Comparison of ENCODE assay signal across 8 cellular contexts in the genomic region with DNA sequence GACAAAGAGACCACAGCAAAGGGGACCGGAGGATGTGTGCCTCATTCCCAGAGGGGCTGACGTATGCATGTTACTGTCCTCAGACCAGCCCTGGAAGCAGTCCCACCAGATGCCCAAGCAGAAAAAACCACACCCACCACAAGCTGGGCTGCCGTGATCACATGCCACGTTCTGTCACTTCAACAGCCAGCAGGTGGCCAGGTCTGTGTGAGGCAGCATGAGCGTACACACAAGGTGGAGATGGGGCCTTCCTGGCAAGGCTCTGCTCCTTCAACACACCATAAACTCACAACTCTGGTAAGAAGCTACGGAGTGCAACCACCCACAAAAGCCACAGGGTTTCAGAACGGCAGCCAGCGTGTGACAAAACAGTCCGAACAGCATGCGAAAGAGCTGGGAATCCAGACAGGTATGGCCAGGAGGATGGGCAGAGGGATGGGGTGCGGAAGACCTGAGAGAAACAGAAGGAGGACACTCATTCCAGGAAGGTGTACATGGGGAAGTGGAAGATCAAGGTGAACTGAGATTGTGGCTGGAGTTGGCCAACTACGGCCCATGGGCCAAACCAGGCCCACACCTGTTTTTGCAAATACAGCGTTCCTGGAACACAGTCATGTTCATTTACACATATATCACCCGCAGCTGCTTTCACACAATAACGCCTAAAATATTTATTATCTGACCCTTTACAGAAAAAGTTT. TPM values are rescaled to one million over a fixed set of nuclear protein-coding genes. Genes with fewer than 3 reads are reported as not detected.
DNase-seq lines count a peak whose midpoint lies in the region; ATAC-seq lines count a peak whose summit lies in the region.

No MANE protein-coding gene starts in this region.

- 76% methylated on average over 15 of the region's 15 CpGs for WGBS in right cardiac atrium
- 34% methylated on average over 15 of the region's 15 CpGs for WGBS in thymus

- no peaks in the 10 kb centered on the region for H3K27me3 ChIP-seq in right cardiac atrium (ENCODE audit: control insufficient read depth, insufficient read depth)
- H3K27me3 ChIP-seq in thymus (ENCODE audit: control insufficient read depth, insufficient read depth), result no peaks in the 10 kb centered on the region
- H3K27me3 ChIP-seq in HAP-1 (ENCODE audit: low read depth), result no peaks in the 10 kb centered on the region

- H3K9me3 ChIP-seq in right cardiac atrium (ENCODE audit: control insufficient read depth, low read length), result no peaks in the 10 kb centered on the region
- no peaks in the 10 kb centered on the region for H3K9me3 ChIP-seq in thymus (ENCODE audit: control insufficient read depth)
- no peaks in the 10 kb centered on the region for H3K9me3 ChIP-seq in HAP-1

- H3K27ac ChIP-seq in right cardiac atrium (ENCODE audit: low read length) (peak overlapping the region; percentile 30), thymus (ENCODE audit: low read depth) (peak overlapping the region; percentile 48)

- H3K4me3 ChIP-seq in right cardiac atrium (ENCODE audit: low read length) (no peak overlapping the region), thymus (ENCODE audit: low read length) (peak overlapping the region; percentile 17), HAP-1 (no peak overlapping the region)

- H3K4me1 ChIP-seq in right cardiac atrium (ENCODE audit: control insufficient read depth, insufficient read depth, low read length), result no peaks in the 10 kb centered on the region
- H3K4me1 ChIP-seq in thymus (ENCODE audit: control insufficient read depth, insufficient read depth, low read length), result peaks cover 32% of the 10 kb centered on the region
- H3K4me1 ChIP-seq in HAP-1, result no peaks in the 10 kb centered on the region

- DNase-seq in G401 (ENCODE audit: low spot score), result peak; percentile 62
- DNase-seq in HK-2 (ENCODE audit: unreplicated experiment), result peak; percentile 11
- DNase-seq in activated CD8-positive, alpha-beta memory T cell treated with anti-CD3 and anti-CD28 coated beads for 48 hours (ENCODE audit: low read depth in 2 of 3, low spot score in 2 of 3), result peak in 2 of 3 experiments; percentile 14 to 24
- DNase-seq in right cardiac atrium, result peak in 2 of 3 donors; percentile 57 to 78
- DNase-seq in NCI-H510A treated with DMSO at 0.1 percent for 48 hours (lab: John Stamatoyannopoulos, UW), result no peak
- DNase-seq in HAP-1 (ENCODE audit: low spot score in 2 of 2), result no peak

- peaks cover 57% of the 10 kb centered on the region for H3K36me3 ChIP-seq in thymus (ENCODE audit: control insufficient read depth, insufficient read depth)
- H3K36me3 ChIP-seq in HAP-1 (replicated peaks), result peaks cover 72% of the 10 kb centered on the region

- intact Hi-C loops in right cardiac atrium (cut with DNase I), result loop anchor here in 1 of 4 donors (10.0 kb wide), 2 partner anchors 86 to 396 kb away; no protein-coding TSS in a partner anchor

- in situ Hi-C loops in G401 (cut with HindIII; ENCODE audit: low sequenced_read_pairs) (loop anchor here (10.0 kb wide), 1 partner anchor 56 kb away; a partner anchor contains a TSS), HAP-1 (cut with MboI; ENCODE audit: low sequenced_read_pairs) (loop anchor here (10.0 kb wide), 2 partner anchors 96 to 396 kb away; a partner anchor contains a TSS)

- ATAC-seq in GM21423 (IDR thresholded peaks at IDR 0.05; ENCODE audit: unreplicated experiment) (peak; percentile 80), right cardiac atrium (peak; percentile 28 to 56)

RNA-seq across cellular contexts. Expression of a gene that starts 27.9 kb away (rescaled TPM):
- total RNA-seq in G401 (2014; rRNA removed; shearing (Covaris generic)), result 52.5 and 70.6 TPM in 2 replicates
- total RNA-seq in right cardiac atrium, result 100 to 1,000 TPM in 2 of 4 donors, 10 to 100 TPM in 2; 88.1 to 112 (median 102) TPM
- polyA plus RNA-seq in right cardiac atrium (59.3 TPM), thymus (65.6 TPM)

RNA-seq across cellular contexts. Expression of a gene that starts 46.2 kb away (rescaled TPM):
- total RNA-seq in G401 (2014; rRNA removed; shearing (Covaris generic)), result not detected in 2 replicates
- under 1 TPM in 2 of 4 donors, not detected in 2; 0.21 to 0.29 TPM for total RNA-seq in right cardiac atrium
- polyA plus RNA-seq in right cardiac atrium (not detected), thymus (0.66 TPM)

RNA-seq across cellular contexts. Expression of a gene that starts 56.1 kb away (rescaled TPM):
- total RNA-seq in G401 (2014; rRNA removed; shearing (Covaris generic)), result 37.9 and 44.8 TPM in 2 replicates
- total RNA-seq in right cardiac atrium, result 10 to 100 TPM; 19.8 to 34.8 (median 26.5) TPM
- polyA plus RNA-seq in right cardiac atrium, result 15.0 TPM
- polyA plus RNA-seq in thymus, result 21.4 TPM

RNA-seq across cellular contexts. Expression of a gene that starts 56.3 kb away (rescaled TPM):
- not detected in 2 replicates for total RNA-seq in G401 (2014; rRNA removed; shearing (Covaris generic))
- total RNA-seq in right cardiac atrium, result under 1 TPM in 2 of 4 donors, not detected in 2; 0.14 to 0.28 TPM
- 0.68 TPM for polyA plus RNA-seq in right cardiac atrium
- 3.1 TPM for polyA plus RNA-seq in thymus

Comparison
In these comparisons a context has a peak if more than half of its experiments do, and no peak if none do; other contexts are left out.
1. DNase-seq: peak in G401 (single experiment), HK-2 (single experiment), activated CD8-positive, alpha-beta memory T cell treated with anti-CD3 and anti-CD28 coated beads for 48 hours (2 of 3) and right cardiac atrium (2 of 3); none in NCI-H510A treated with DMSO at 0.1 percent for 48 hours (single experiment) and HAP-1 (0 of 2).